2 cellular contexts compared by ENCODE assay signal in genomic region chr11:76856111-76856510, GRCh38.
TF ChIP-seq lines count a peak whose summit lies in the region.

No MANE protein-coding gene starts in this region.

TF ChIP-seq in HCT116, 20 proteins besides CTCF, POLR2A, EP300 and RAD21:
- no peak for TF ChIP-seq SP1 (IDR thresholded peaks at IDR 0.05; ENCODE audit: low read depth)
- TF ChIP-seq ZBTB33 (IDR thresholded peaks at IDR 0.05; ENCODE audit: extremely low read depth, insufficient replicate concordance, low read length), result no peak
- no peak for TF ChIP-seq FOSL1 (IDR thresholded peaks at IDR 0.05; ENCODE audit: low read depth)
- TF ChIP-seq SRF (IDR thresholded peaks at IDR 0.05; ENCODE audit: low read depth), result no peak
- no peak for TF ChIP-seq EZH2 (IDR thresholded peaks at IDR 0.05)
- TF ChIP-seq EZH2phosphoT487 (IDR thresholded peaks at IDR 0.05; ENCODE audit: borderline replicate concordance), result no peak
- TF ChIP-seq YY1 (IDR thresholded peaks at IDR 0.05; ENCODE audit: extremely low read depth, insufficient replicate concordance, low read depth, low read length), result no peak
- no peak for TF ChIP-seq ATF3 (IDR thresholded peaks at IDR 0.05)
- no peak for TF ChIP-seq JUND (IDR thresholded peaks at IDR 0.05)
- TF ChIP-seq CBX3 (IDR thresholded peaks at IDR 0.05; ENCODE audit: low read depth), result no peak
- no peak for TF ChIP-seq POLR2AphosphoS5 (IDR thresholded peaks at IDR 0.05; ENCODE audit: low read depth, low read length)
- TF ChIP-seq ZFX (IDR thresholded peaks at IDR 0.05), result no peak
- no peak for TF ChIP-seq ELF1 (IDR thresholded peaks at IDR 0.05; ENCODE audit: borderline replicate concordance, low read depth)
- no peak for TF ChIP-seq SIN3A (IDR thresholded peaks at IDR 0.05; ENCODE audit: low read depth)
- TF ChIP-seq MAX (IDR thresholded peaks at IDR 0.05), result no peak
- no peak for TF ChIP-seq CEBPB (IDR thresholded peaks at IDR 0.05; ENCODE audit: low read depth)
- TF ChIP-seq REST (IDR thresholded peaks at IDR 0.05; ENCODE audit: low read depth), result no peak

TF ChIP-seq in GM12878, 131 proteins besides CTCF, POLR2A, EP300 and RAD21:
- TF ChIP-seq RUNX3 (IDR thresholded peaks at IDR 0.05; ENCODE audit: low read length), result peak; percentile 25
- no peak for TF ChIP-seq REST (IDR thresholded peaks at IDR 0.05; ENCODE audit: low read depth, low read length)
- TF ChIP-seq POLR2AphosphoS2 (IDR thresholded peaks at IDR 0.05; ENCODE audit: low read depth, low read length), result no peak
